Comparison of ENCODE assay signal across 21 cellular contexts in the genomic region with DNA sequence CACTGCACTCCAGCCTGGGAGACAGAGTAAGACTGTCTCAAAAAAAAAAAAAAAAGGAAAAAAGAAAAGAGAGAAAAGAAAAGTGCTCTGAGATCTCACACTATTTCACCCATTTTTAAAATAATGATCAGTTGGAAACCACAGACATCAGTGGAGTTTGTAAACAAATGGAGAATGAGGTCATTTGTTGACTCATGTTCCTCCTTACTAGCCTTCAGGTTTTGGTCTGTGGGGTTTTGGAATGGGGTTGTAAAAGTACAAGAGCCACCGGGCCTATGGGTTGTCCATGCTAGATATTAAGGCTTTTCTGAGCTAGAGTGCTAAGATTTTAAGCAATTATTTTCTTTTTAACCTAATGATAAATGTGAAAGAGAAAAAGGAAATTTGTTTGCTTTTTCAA.
"Had no signal": no experiment of that assay in that cellular context is flagged by ENCODE, and none has a peak within 500 bp of the region (broad histone marks: within the 10 kb centered on the region; RNA-seq: fewer than 3 reads in every experiment).

No MANE protein-coding gene starts in this region.

- ATAC-seq: activated naive CD8-positive, alpha-beta T cell treated with anti-CD3 and anti-CD28 coated beads, Interleukin-2, amount 50 U/mL, for 24 hours; heart left ventricle; left lobe of liver; lower lobe of right lung; natural killer cell; psoas muscle; T-helper 17 cell had no signal

- FAIRE-seq: endothelial cell of umbilical vein, keratinocyte had no signal

- DNase-seq: activated CD4-positive, alpha-beta T cell treated with anti-CD3 and anti-CD28 coated beads for 4 hours; activated CD4-positive, alpha-beta T cell treated with anti-CD3 and anti-CD28 coated beads, Interleukin-2, amount 50 U/mL, for 48 hours; activated CD4-positive, CD25-positive, alpha-beta regulatory T cell; activated CD8-positive, alpha-beta memory T cell treated with anti-CD3 and anti-CD28 coated beads, Interleukin-2, amount 50 U/mL, for 48 hours; activated effector memory CD4-positive, alpha-beta T cell treated with Interleukin-2 at 50 U/mL for 16 hours; activated naive CD4-positive, alpha-beta T cell treated with anti-CD3 and anti-CD28 coated beads, Interleukin-2, amount 10 ng/mL, durations not matched to agents 7 days and 5 days; activated naive CD8-positive, alpha-beta T cell treated with anti-CD3 and anti-CD28 coated beads, Interleukin-2, amount 50 U/mL, for 24 hours; activated T-cell treated with anti-CD3 and anti-CD28 coated beads, Interleukin-2, amount 50 U/mL, for 48 hours; central memory CD4-positive, alpha-beta T cell; dermis blood vessel endothelial cell; effector CD8-positive, alpha-beta T cell; heart left ventricle; lower lobe of right lung; natural killer cell; psoas muscle; stimulated activated CD4-positive, alpha-beta T cell treated with anti-CD3 and anti-CD28 coated beads, Interleukin-4, amount 100 ng/mL, for 24 hours; stimulated activated naive CD4-positive, alpha-beta T cell treated with Interleukin-2 at 50 U/mL for 16 hours; T-helper 17 cell had no signal
